ENCODE assay signal across 8 cellular contexts in genomic region chr3:50205719-50206276, GRCh38. TPM values are rescaled to one million over a fixed set of nuclear protein-coding genes. Genes with fewer than 3 reads are reported as not detected.
DNase-seq lines count a peak whose midpoint lies in the region; ATAC-seq lines count a peak whose summit lies in the region.

No MANE protein-coding gene starts in this region.

- peak overlapping the region; percentile 47 for H3K4me3 ChIP-seq in mesodermal cell (ENCODE audit: extremely low read depth, insufficient read depth, low read length, poor library complexity, severe bottlenecking)
- peak overlapping the region; percentile 18 for H3K4me3 ChIP-seq in urinary bladder (ENCODE audit: low read depth, low read length)

- no peaks in the 10 kb centered on the region for H3K36me3 Mint-ChIP-seq in central memory CD8-positive, alpha-beta T cell (ENCODE audit: insufficient read depth)

- H3K9me3 ChIP-seq in mesodermal cell (ENCODE audit: control insufficient read depth, low read length): no peaks in the 10 kb centered on the region

- peaks cover 64% of the 10 kb centered on the region for H3K27me3 Mint-ChIP-seq in central memory CD8-positive, alpha-beta T cell

- DNase-seq in CD1c-positive myeloid dendritic cell (ENCODE audit: extremely low spot score) (peak; percentile 43), NCI-H82 treated with DMSO at 0.1 percent for 48 hours (lab: John Stamatoyannopoulos, UW; ENCODE audit: unreplicated experiment) (peak; percentile 28), NCI-H187 treated with DMSO at 0.1 percent for 48 hours (lab: John Stamatoyannopoulos, UW) (no peak), DMS153 treated with DMSO at 0.1 percent for 48 hours (lab: John Stamatoyannopoulos, UW; ENCODE audit: unreplicated experiment) (no peak)
- DNase-seq in central memory CD8-positive, alpha-beta T cell (ENCODE audit: low spot score in 2 of 2): no peak

- H3K27ac Mint-ChIP-seq in central memory CD8-positive, alpha-beta T cell (ENCODE audit: low read depth): no peak overlapping the region

- H3K4me3 Mint-ChIP-seq in central memory CD8-positive, alpha-beta T cell: peak overlapping the region; percentile 6

- WGBS in mesodermal cell (ENCODE audit: insufficient coverage in 2 of 2), 2 experiments: 1 to 3% methylated on average over 31 to 40 of the region's 40 CpGs
- 8% methylated on average over 40 of the region's 40 CpGs for WGBS in urinary bladder

- no peaks in the 10 kb centered on the region for H3K4me1 Mint-ChIP-seq in central memory CD8-positive, alpha-beta T cell

- H3K36me3 ChIP-seq in mesodermal cell (ENCODE audit: control insufficient read depth, insufficient read depth, low read length) (no peaks in the 10 kb centered on the region), urinary bladder (ENCODE audit: insufficient read depth) (no peaks in the 10 kb centered on the region)

- H3K4me1 ChIP-seq in mesodermal cell (ENCODE audit: control insufficient read depth, insufficient read depth, low read length, poor library complexity, severe bottlenecking): peaks cover 13% of the 10 kb centered on the region
- H3K4me1 ChIP-seq in urinary bladder (ENCODE audit: insufficient read depth): no peaks in the 10 kb centered on the region

- H3K27ac ChIP-seq in mesodermal cell (ENCODE audit: low read depth, low read length, severe bottlenecking) (no peak overlapping the region), urinary bladder (ENCODE audit: low read depth) (no peak overlapping the region)

- no peaks in the 10 kb centered on the region for H3K9me3 Mint-ChIP-seq in central memory CD8-positive, alpha-beta T cell

- peak; percentile 50 for ATAC-seq in central memory CD8-positive, alpha-beta T cell (replicated peaks; ENCODE audit: extremely low read depth, poor library complexity, severe bottlenecking)
- no peak for ATAC-seq in HG03039 (IDR thresholded peaks at IDR 0.05; ENCODE audit: unreplicated experiment)

RNA-seq across cellular contexts. Expression of gene SLC38A3, which starts 0.7 kb away (rescaled TPM):
- polyA plus RNA-seq in mesodermal cell (2013, experiment 1 of 2): 2.5 TPM
- 1.4 TPM for polyA plus RNA-seq in mesodermal cell (2013, experiment 2 of 2)
- 0.63 TPM for total RNA-seq in urinary bladder
- polyA plus RNA-seq in urinary bladder: 0.14 TPM

RNA-seq across cellular contexts. Expression of gene GNAT1, which starts 14.4 kb away (rescaled TPM):
- not detected for polyA plus RNA-seq in mesodermal cell (2013, experiment 1 of 2)
- not detected for polyA plus RNA-seq in mesodermal cell (2013, experiment 2 of 2)
- total RNA-seq in urinary bladder: not detected
- polyA plus RNA-seq in urinary bladder: not detected

RNA-seq across cellular contexts. Expression of gene GNAI2, which starts 30.2 kb away (rescaled TPM):
- polyA plus RNA-seq in mesodermal cell (2013, experiment 1 of 2): 395 TPM
- polyA plus RNA-seq in mesodermal cell (2013, experiment 2 of 2): 323 TPM
- 96.3 TPM for total RNA-seq in urinary bladder
- 263 TPM for polyA plus RNA-seq in urinary bladder

RNA-seq across cellular contexts. Expression of gene SEMA3F, which starts 50.7 kb away (rescaled TPM):
- polyA plus RNA-seq in mesodermal cell (2013, experiment 1 of 2): 36.6 TPM
- 29.9 TPM for polyA plus RNA-seq in mesodermal cell (2013, experiment 2 of 2)
- 10.8 TPM for total RNA-seq in urinary bladder
- 35.1 TPM for polyA plus RNA-seq in urinary bladder

Comparison
In these comparisons a context has a peak if more than half of its experiments do, and no peak if none do; other contexts are left out.
1. DNase-seq: peak in CD1c-positive myeloid dendritic cell (single experiment) and NCI-H82 treated with DMSO at 0.1 percent for 48 hours (single experiment); none in central memory CD8-positive, alpha-beta T cell (0 of 2), NCI-H187 treated with DMSO at 0.1 percent for 48 hours (single experiment) and DMS153 treated with DMSO at 0.1 percent for 48 hours (single experiment).